Comparison of ENCODE assay signal across 1 cellular context in the genomic region with DNA sequence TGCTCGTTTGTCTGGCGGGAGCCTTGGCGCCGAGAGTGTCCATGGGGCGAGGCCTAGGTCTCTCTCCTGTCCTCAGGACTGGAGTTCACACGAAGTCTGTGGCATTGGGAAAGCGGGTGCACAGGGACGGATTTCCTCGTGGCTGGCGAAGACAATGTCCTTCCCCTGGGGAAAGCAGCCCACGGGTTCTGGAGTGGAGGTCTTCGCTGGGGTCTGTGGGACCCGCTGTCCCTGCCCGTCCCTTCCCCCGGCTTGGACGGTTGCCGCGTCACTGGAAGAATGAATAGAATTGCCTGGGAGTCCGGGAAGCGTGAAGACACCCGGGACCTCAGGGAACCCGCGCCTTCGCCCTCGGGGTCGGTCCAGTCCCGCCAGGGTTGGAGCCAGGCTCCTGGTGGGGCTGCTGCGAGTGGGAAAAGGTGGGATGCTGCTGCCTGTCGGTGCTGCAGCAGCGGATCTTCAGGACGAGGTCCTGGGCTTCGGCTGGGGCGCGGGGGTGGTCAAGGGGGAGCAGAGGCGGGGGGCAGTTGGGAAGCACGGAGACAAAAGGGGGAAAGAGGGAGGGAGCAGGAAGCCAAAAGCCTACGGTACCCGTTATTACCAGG.
A peak's percentile ranks its signal among the peaks of the same experiment; 100 is the strongest.
TF ChIP-seq lines count a peak whose summit lies in the region.

No MANE protein-coding gene starts in this region.

TF ChIP-seq in K562, 482 proteins besides CTCF, POLR2A, EP300 and RAD21 (continued from another document):
- TF ChIP-seq, protein P1, sequence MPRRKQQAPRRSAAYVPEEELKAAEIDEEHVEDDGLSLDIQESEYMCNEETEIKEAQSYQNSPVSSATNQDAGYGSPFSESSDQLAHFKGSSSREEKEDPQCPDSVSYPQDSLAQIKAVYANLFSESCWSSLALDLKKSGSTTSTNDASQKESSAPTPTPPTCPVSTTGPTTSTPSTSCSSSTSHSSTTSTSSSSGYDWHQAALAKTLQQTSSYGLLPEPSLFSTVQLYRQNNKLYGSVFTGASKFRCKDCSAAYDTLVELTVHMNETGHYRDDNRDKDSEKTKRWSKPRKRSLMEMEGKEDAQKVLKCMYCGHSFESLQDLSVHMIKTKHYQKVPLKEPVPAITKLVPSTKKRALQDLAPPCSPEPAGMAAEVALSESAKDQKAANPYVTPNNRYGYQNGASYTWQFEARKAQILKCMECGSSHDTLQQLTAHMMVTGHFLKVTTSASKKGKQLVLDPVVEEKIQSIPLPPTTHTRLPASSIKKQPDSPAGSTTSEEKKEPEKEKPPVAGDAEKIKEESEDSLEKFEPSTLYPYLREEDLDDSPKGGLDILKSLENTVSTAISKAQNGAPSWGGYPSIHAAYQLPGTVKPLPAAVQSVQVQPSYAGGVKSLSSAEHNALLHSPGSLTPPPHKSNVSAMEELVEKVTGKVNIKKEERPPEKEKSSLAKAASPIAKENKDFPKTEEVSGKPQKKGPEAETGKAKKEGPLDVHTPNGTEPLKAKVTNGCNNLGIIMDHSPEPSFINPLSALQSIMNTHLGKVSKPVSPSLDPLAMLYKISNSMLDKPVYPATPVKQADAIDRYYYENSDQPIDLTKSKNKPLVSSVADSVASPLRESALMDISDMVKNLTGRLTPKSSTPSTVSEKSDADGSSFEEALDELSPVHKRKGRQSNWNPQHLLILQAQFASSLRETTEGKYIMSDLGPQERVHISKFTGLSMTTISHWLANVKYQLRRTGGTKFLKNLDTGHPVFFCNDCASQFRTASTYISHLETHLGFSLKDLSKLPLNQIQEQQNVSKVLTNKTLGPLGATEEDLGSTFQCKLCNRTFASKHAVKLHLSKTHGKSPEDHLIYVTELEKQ (CRISPR knock-in tag; IDR thresholded peaks at IDR 0.05): no peak
- TF ChIP-seq POLR3A (IDR thresholded peaks at IDR 0.05; ENCODE audit: borderline replicate concordance, extremely low read depth, insufficient read depth, insufficient read length): peak; percentile 1
TF ChIP-seq in K562: peak in this region for 1.
